9 cellular contexts compared by ENCODE assay signal in genomic region chr19:7905298-7905697, GRCh38. TPM values are rescaled to one million over a fixed set of nuclear protein-coding genes. Genes with fewer than 3 reads are reported as not detected.
A peak's percentile ranks its signal among the peaks of the same experiment; 100 is the strongest.
DNase-seq lines count a peak whose midpoint lies in the region; ATAC-seq and TF ChIP-seq lines count a peak whose summit lies in the region.
"Had no signal": no experiment of that assay in that cellular context is flagged by ENCODE, and none has a peak within 500 bp of the region (broad histone marks: within the 10 kb centered on the region; RNA-seq: fewer than 3 reads in every experiment).

No MANE protein-coding gene starts in this region.

- ATAC-seq in effector memory CD8-positive, alpha-beta T cell (replicated peaks), result no peak
- ATAC-seq in HG03159 (IDR thresholded peaks at IDR 0.05; ENCODE audit: unreplicated experiment) (no peak), GM19395 (IDR thresholded peaks at IDR 0.05; ENCODE audit: unreplicated experiment) (no peak), HG02970 (IDR thresholded peaks at IDR 0.05; ENCODE audit: low FRiP score, unreplicated experiment) (no peak)

- POLR2A ChIA-PET in OCI-LY7 (lab: Charles Lee), result no interaction called here

- H3K79me2 ChIP-seq in OCI-LY7 (ENCODE audit: insufficient read depth, low read depth, low read length), result peaks cover 22% of the 10 kb centered on the region

- H2AFZ ChIP-seq in OCI-LY7 (ENCODE audit: low read length), result no peak overlapping the region

- H3K27ac ChIP-seq in OCI-LY7 (ENCODE audit: low read depth, low read length, poor library complexity, severe bottlenecking) (no peak overlapping the region), ovary (no peak overlapping the region)

- H3K9me3 Mint-ChIP-seq in Calu3 (ENCODE audit: low read depth, unreplicated experiment), result no peaks in the 10 kb centered on the region
- H3K9me3 Mint-ChIP-seq in effector memory CD8-positive, alpha-beta T cell, result no peaks in the 10 kb centered on the region

- H3K4me3 Mint-ChIP-seq in Calu3 (ENCODE audit: low read depth, unreplicated experiment), result peak overlapping the region; percentile 90
- peak overlapping the region; percentile 88 to 95 for H3K4me3 Mint-ChIP-seq in effector memory CD8-positive, alpha-beta T cell

- peaks cover 45% of the 10 kb centered on the region for H3K36me3 Mint-ChIP-seq in Calu3 (ENCODE audit: insufficient read depth, unreplicated experiment)
- peaks cover 58% of the 10 kb centered on the region for H3K36me3 Mint-ChIP-seq in effector memory CD8-positive, alpha-beta T cell (ENCODE audit: insufficient read depth)

- TF ChIP-seq POLR2A in ovary (IDR thresholded peaks at IDR 0.05), result no peak

- intact Hi-C loops in Calu3 (cut with micrococcal nuclease; ENCODE audit: unreplicated experiment) (no loop called here), OCI-LY7 (cut with micrococcal nuclease; ENCODE audit: unreplicated experiment) (no loop called here), ovary (cut with DNase I) (no loop called here)

- H3K36me3 ChIP-seq in OCI-LY7 (ENCODE audit: insufficient read depth, low read length) (peaks cover 16% of the 10 kb centered on the region), ovary (no peaks in the 10 kb centered on the region)

- 0 out of 2 replicates have a peak, but pooled peaks cover 9% of the 10 kb centered on the region for H4K20me1 ChIP-seq in OCI-LY7 (ENCODE audit: insufficient read depth, low read length)

- no peak for TF ChIP-seq EP300 in ovary (IDR thresholded peaks at IDR 0.05)

- H3K4me1 ChIP-seq in OCI-LY7 (ENCODE audit: insufficient read depth, low read length, poor library complexity, severe bottlenecking), result peaks cover 19% of the 10 kb centered on the region
- H3K4me1 ChIP-seq in ovary (ENCODE audit: insufficient read depth), result peaks cover 13% of the 10 kb centered on the region

- H3K27ac Mint-ChIP-seq in Calu3 (ENCODE audit: unreplicated experiment), result no peak overlapping the region
- H3K27ac Mint-ChIP-seq in effector memory CD8-positive, alpha-beta T cell, result peak overlapping the region; percentile 99

- peak overlapping the region; percentile 96 for H3K4me3 ChIP-seq in OCI-LY7 (ENCODE audit: low read depth, low read length, poor library complexity, severe bottlenecking)
- no peak overlapping the region for H3K4me3 ChIP-seq in ovary

- no TSS peak for BruUV-seq in Calu3 (replicated peaks; lab: Mats Ljungman, UMichigan)
- no TSS peak for BruUV-seq in OCI-LY7 (replicated peaks; lab: Mats Ljungman, UMichigan)

- TF ChIP-seq CTCF in Calu3 (IDR thresholded peaks at IDR 0.05; ENCODE audit: unreplicated experiment) (no peak), OCI-LY7 (conservative IDR thresholded peaks at IDR 0.05; ENCODE audit: low read length) (no peak), ovary (IDR thresholded peaks at IDR 0.05) (no peak)

- H3K27me3 ChIP-seq in ovary, result no peaks in the 10 kb centered on the region

- peak overlapping the region; percentile 97 for H3K4me2 ChIP-seq in OCI-LY7 (ENCODE audit: low read length)

- H3K27me3 Mint-ChIP-seq in Calu3 (ENCODE audit: unreplicated experiment), result no peaks in the 10 kb centered on the region
- no peaks in the 10 kb centered on the region for H3K27me3 Mint-ChIP-seq in effector memory CD8-positive, alpha-beta T cell

- H3K4me1 Mint-ChIP-seq in Calu3 (ENCODE audit: low read depth, unreplicated experiment), result peaks cover 16% of the 10 kb centered on the region
- H3K4me1 Mint-ChIP-seq in effector memory CD8-positive, alpha-beta T cell (ENCODE audit: low read depth in 2 of 2), result peaks cover 29 to 36% of the 10 kb centered on the region in 2 donors

- no peaks in the 10 kb centered on the region for H3K9me2 ChIP-seq in OCI-LY7 (ENCODE audit: insufficient read depth, low read length)

- H3K9me3 ChIP-seq in OCI-LY7 (ENCODE audit: low read length) (no peaks in the 10 kb centered on the region), ovary (no peaks in the 10 kb centered on the region)

- CTCF ChIA-PET in Calu3 (lab: Charles Lee) (no interaction called here), OCI-LY7 (lab: Charles Lee; ENCODE audit: unreplicated experiment) (interaction anchor here (0.6 kb wide), 1 partner anchor 36 kb away, joined by 4 read pairs; no protein-coding TSS in a partner anchor)

- WGBS in ovary, 3 donors, result 53 to 61% (median 59%) methylated on average over 11 of the region's 11 CpGs

- DNase-seq in Calu3 (no peak), OCI-LY7 (ENCODE audit: low spot score) (no peak), ovary (peak in 3 of 5 donors; percentile 33 to 52 (median 45)), GDM1 (lab: John Stamatoyannopoulos, UW) (no peak)
- DNase-seq in effector memory CD8-positive, alpha-beta T cell, result no peak

RNA-seq across cellular contexts. Expression of gene MAP2K7, which starts 1.6 kb away (rescaled TPM):
- total RNA-seq in Calu3 (2022) (27.0 and 28.0 TPM in 2 replicates), OCI-LY7 (2022) (44.5 and 48.1 TPM in 2 replicates), ovary (10 to 100 TPM in 5 of 7 donors, 1 to 10 TPM in 2; 9.2 to 35.5 (median 26.3) TPM)
- 19.4 and 23.2 TPM in 2 replicates for total RNA-seq in OCI-LY7 (2014; rRNA removed; shearing (Covaris generic))
- polyA plus RNA-seq in ovary, result 10 to 100 TPM in 1 of 2 donors, 1 to 10 TPM in 1; 6.3 to 32.2 TPM

RNA-seq across cellular contexts. Expression of gene TGFBR3L, which starts 9.3 kb away (rescaled TPM):
- total RNA-seq in Calu3 (2022) (0.94 and 1.6 TPM in 2 replicates), OCI-LY7 (2022) (0.61 and 0.74 TPM in 2 replicates), ovary (1 to 10 TPM in 2 of 7 donors, not detected in 5; 1.0 to 6.9 TPM)
- total RNA-seq in OCI-LY7 (2014; rRNA removed; shearing (Covaris generic)), result 0.13 TPM in 1 of 2 replicates, not detected in the other
- under 1 TPM in 1 of 2 donors, not detected in 1; 0.18 TPM for polyA plus RNA-seq in ovary
- total RNA-seq: SK-MEL-5 had no signal

RNA-seq across cellular contexts. Expression of gene SNAPC2, which starts 14.8 kb away (rescaled TPM):
- total RNA-seq in Calu3 (2022) (12.1 and 16.4 TPM in 2 replicates), OCI-LY7 (2022) (6.2 and 8.2 TPM in 2 replicates), ovary (10 to 100 TPM in 6 of 7 donors, 1 to 10 TPM in 1; 8.8 to 26.6 (median 16.3) TPM)
- total RNA-seq in OCI-LY7 (2014; rRNA removed; shearing (Covaris generic)), result 4.9 and 21.6 TPM in 2 replicates
- polyA plus RNA-seq in ovary, result 10 to 100 TPM in 1 of 2 donors, 1 to 10 TPM in 1; 1.8 to 19.8 TPM

RNA-seq across cellular contexts. Expression of gene LRRC8E, which starts 17.0 kb away (rescaled TPM):
- total RNA-seq in Calu3 (2022), result 8.0 and 9.1 TPM in 2 replicates
- total RNA-seq in OCI-LY7 (2014; rRNA removed; shearing (Covaris generic)), result 0.08 TPM in 1 of 2 replicates, not detected in the other
- total RNA-seq in OCI-LY7 (2022), result not detected in 2 replicates
- 1 to 10 TPM in 1 of 7 donors, under 1 TPM in 4, not detected in 2; 0.10 to 2.1 (median 0.72) TPM for total RNA-seq in ovary
- polyA plus RNA-seq in ovary, result under 1 TPM; 0.13 to 0.97 TPM

RNA-seq across cellular contexts. Expression of gene CTXN1, which starts 20.6 kb away (rescaled TPM):
- total RNA-seq in Calu3 (2022) (12.0 and 12.2 TPM in 2 replicates), OCI-LY7 (2022) (0.98 and 1.0 TPM in 2 replicates), ovary (10 to 100 TPM in 2 of 7 donors, 1 to 10 TPM in 5; 1.4 to 99.7 (median 6.1) TPM)
- 0.13 TPM in 1 of 2 replicates, not detected in the other for total RNA-seq in OCI-LY7 (2014; rRNA removed; shearing (Covaris generic))
- polyA plus RNA-seq in ovary, result 1 to 10 TPM in 1 of 2 donors, not detected in 1; 3.3 TPM

Comparison
In these comparisons a context has a peak if more than half of its experiments do, and no peak if none do; other contexts are left out.
1. DNase-seq: peak in ovary (3 of 5); none in Calu3 (single experiment), OCI-LY7 (single experiment), effector memory CD8-positive, alpha-beta T cell (0 of 3) and GDM1 (single experiment).